In the genomic region with DNA sequence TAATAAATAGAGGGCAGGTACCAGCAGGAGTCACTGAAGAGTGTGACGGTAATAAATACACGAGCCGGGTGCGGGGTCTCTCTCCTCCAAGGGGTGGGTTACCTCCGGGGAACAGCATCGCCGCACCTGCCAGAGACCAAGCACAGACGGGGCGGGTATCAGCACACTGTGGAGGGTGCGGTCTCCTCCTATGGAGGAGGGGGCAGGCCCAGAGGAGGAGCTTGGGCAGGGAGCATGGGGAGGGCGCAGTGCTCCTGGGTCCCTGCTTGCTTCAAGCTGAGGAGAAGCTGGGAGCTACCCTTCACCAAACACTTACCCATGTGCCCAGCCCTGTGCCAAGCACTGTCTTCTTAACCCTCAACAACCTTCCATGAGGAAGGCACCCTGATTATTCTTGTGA, we compare ENCODE assay signal across 9 cellular contexts. TPM values are rescaled to one million over a fixed set of nuclear protein-coding genes. Genes with fewer than 3 reads are reported as not detected.
A peak's percentile ranks its signal among the peaks of the same experiment; 100 is the strongest.
DNase-seq lines count a peak whose midpoint lies in the region; ATAC-seq and TF ChIP-seq lines count a peak whose summit lies in the region.
"Had no signal": no experiment of that assay in that cellular context is flagged by ENCODE, and none has a peak within 500 bp of the region (broad histone marks: within the 10 kb centered on the region; RNA-seq: fewer than 3 reads in every experiment).

No MANE protein-coding gene starts in this region.

- no peaks in the 10 kb centered on the region for H3K36me3 ChIP-seq in left ventricle myocardium inferior
- no peaks in the 10 kb centered on the region for H3K36me3 ChIP-seq in left lung
- H3K36me3 ChIP-seq in upper lobe of right lung = no peaks in the 10 kb centered on the region
- no peaks in the 10 kb centered on the region for H3K36me3 ChIP-seq in mucosa of descending colon (ENCODE audit: low read depth)

- TF ChIP-seq CTCF in left ventricle myocardium inferior (IDR thresholded peaks at IDR 0.05; ENCODE audit: borderline replicate concordance) (no peak), left lung (IDR thresholded peaks at IDR 0.05) (no peak), upper lobe of right lung (IDR thresholded peaks at IDR 0.05) (no peak), mucosa of descending colon (IDR thresholded peaks at IDR 0.05) (no peak)

- ATAC-seq in Right ventricle myocardium superior (ENCODE audit: poor library complexity) = no peak
- ATAC-seq in left lung = no peak
- no peak for ATAC-seq in upper lobe of right lung
- no peak for ATAC-seq in mucosa of descending colon

- intact Hi-C loops in left ventricle myocardium inferior (cut with micrococcal nuclease) (loop anchor here (10.0 kb wide), 1 partner anchor 122 kb away; the partner anchor contains the start of genes ACYP1 and ZC2HC1C), Right ventricle myocardium superior (cut with DNase I) (loop anchor here (10.0 kb wide), 1 partner anchor 142 kb away; no protein-coding TSS in a partner anchor), left lung (cut with DNase I) (loop anchor here in 1 of 2 donors (10.0 kb wide), 1 partner anchor 142 kb away; no protein-coding TSS in a partner anchor), upper lobe of right lung (cut with DNase I) (loop anchor here (10.0 kb wide), 1 partner anchor 142 kb away; no protein-coding TSS in a partner anchor), mucosa of descending colon (cut with DNase I, micrococcal nuclease) (no loop called here)

- no peaks in the 10 kb centered on the region for H3K27me3 ChIP-seq in left ventricle myocardium inferior (ENCODE audit: low read depth)
- H3K27me3 ChIP-seq in left lung = no peaks in the 10 kb centered on the region
- no peaks in the 10 kb centered on the region for H3K27me3 ChIP-seq in upper lobe of right lung

- no peak for DNase-seq in left ventricle myocardium inferior
- DNase-seq in Right ventricle myocardium superior = no peak
- DNase-seq in left lung = peak in 1 of 2 donors; percentile 60
- DNase-seq in upper lobe of right lung = no peak
- DNase-seq in mucosa of descending colon = no peak
- no peak for DNase-seq in EL
- DNase-seq in NCI-H2227 (lab: John Stamatoyannopoulos, UW; ENCODE audit: unreplicated experiment) = no peak
- DNase-seq: NCI-H774 had no signal

- TF ChIP-seq POLR2A in Raji (IDR thresholded peaks at IDR 0.05; ENCODE audit: insufficient read depth, low read depth, low read length) = 0 out of 2 replicates have a peak, but pooled peaks have one; percentile 42

- peak overlapping the region; percentile 94 for H3K27ac ChIP-seq in left ventricle myocardium inferior (replicated peaks)
- H3K27ac ChIP-seq in left lung = peak overlapping the region; percentile 84 to 88
- H3K27ac ChIP-seq in upper lobe of right lung = peak overlapping the region; percentile 87

- H3K4me3 ChIP-seq in left ventricle myocardium inferior (no peak overlapping the region), left lung (peak overlapping the region in 1 of 2 donors; percentile 16), upper lobe of right lung (no peak overlapping the region), mucosa of descending colon (no peak overlapping the region)

- H3K4me1 ChIP-seq in left ventricle myocardium inferior (peaks cover 70% of the 10 kb centered on the region), left lung (peaks cover 18 to 68% of the 10 kb centered on the region in 2 donors), upper lobe of right lung (peaks cover 42% of the 10 kb centered on the region), mucosa of descending colon (ENCODE audit: low read depth) (peaks cover 7% of the 10 kb centered on the region)

- H3K9me3 ChIP-seq in left ventricle myocardium inferior (replicated peaks) (no peaks in the 10 kb centered on the region), left lung (no peaks in the 10 kb centered on the region), upper lobe of right lung (no peaks in the 10 kb centered on the region), mucosa of descending colon (no peaks in the 10 kb centered on the region)

RNA-seq across cellular contexts. Expression of gene PGF, which starts 12.8 kb away (rescaled TPM):
- 4.2 TPM for total RNA-seq in left ventricle myocardium inferior
- 5.1 TPM for total RNA-seq in Right ventricle myocardium superior
- total RNA-seq in left lung = 1 to 10 TPM; 3.4 to 4.6 TPM
- total RNA-seq in upper lobe of right lung = 4.7 TPM
- total RNA-seq in mucosa of descending colon = 1 to 10 TPM in 2 of 3 donors, under 1 TPM in 1; 0.96 to 3.1 (median 2.3) TPM

RNA-seq across cellular contexts. Expression of gene RPS6KL1, which starts 19.5 kb away (rescaled TPM):
- 20.5 TPM for total RNA-seq in left ventricle myocardium inferior
- 16.8 TPM for total RNA-seq in Right ventricle myocardium superior
- total RNA-seq in left lung = 1 to 10 TPM; 5.6 to 6.7 TPM
- total RNA-seq in upper lobe of right lung = 5.1 TPM
- 10 to 100 TPM in 2 of 3 donors, 1 to 10 TPM in 1; 7.7 to 12.7 (median 11.5) TPM for total RNA-seq in mucosa of descending colon

Comparison
In these comparisons a context has a peak if more than half of its experiments do, and no peak if none do; other contexts are left out.
1. intact Hi-C loops: an anchor here in left ventricle myocardium inferior (10.0 kb wide), Right ventricle myocardium superior (10.0 kb wide) and upper lobe of right lung (10.0 kb wide); none called in mucosa of descending colon.